Comparison of ENCODE assay signal across 1 cellular context in genomic region chr1:26784023-26784871, GRCh38.
TF ChIP-seq lines count a peak whose summit lies in the region.

No MANE protein-coding gene starts in this region.

TF ChIP-seq in HepG2, 621 proteins besides CTCF, POLR2A, EP300 and RAD21 (continues in another document):
- TF ChIP-seq NFAT5 (CRISPR knock-in tag; IDR thresholded peaks at IDR 0.05) (no peak), FOXK2 (IDR thresholded peaks at IDR 0.05) (peak; percentile 45), ETV6 (CRISPR knock-in tag; conservative IDR thresholded peaks at IDR 0.05) (no peak), ZNF350 (CRISPR knock-in tag; IDR thresholded peaks at IDR 0.05; ENCODE audit: borderline replicate concordance, low read depth) (peak; percentile 96), NAIF1 (CRISPR knock-in tag; IDR thresholded peaks at IDR 0.05; ENCODE audit: borderline replicate concordance) (0 out of 2 replicates have a peak, but pooled peaks have one; percentile 56), ARID4A (CRISPR knock-in tag; IDR thresholded peaks at IDR 0.05; ENCODE audit: borderline replicate concordance) (peak; percentile 67; the same call in 1 of the 2 replicates), ZMYM4 (CRISPR knock-in tag; IDR thresholded peaks at IDR 0.05) (peak; percentile 78; the same call in 1 of the 2 replicates), PATZ1 (CRISPR knock-in tag; IDR thresholded peaks at IDR 0.05) (peak; percentile 84), NR2F1 (CRISPR knock-in tag; IDR thresholded peaks at IDR 0.05) (peak; percentile 93 to 99), RCOR2 (CRISPR knock-in tag; IDR thresholded peaks at IDR 0.05) (peak; percentile 40; the same call in 1 of the 2 replicates), UBTF (CRISPR knock-in tag; IDR thresholded peaks at IDR 0.05) (no peak), ZNF224 (CRISPR knock-in tag; IDR thresholded peaks at IDR 0.05) (no peak), SP4 (CRISPR knock-in tag; IDR thresholded peaks at IDR 0.05) (peak; percentile 58; the same call in 1 of the 2 replicates), SOX5 (CRISPR knock-in tag; IDR thresholded peaks at IDR 0.05; ENCODE audit: borderline replicate concordance) (peak; percentile 86), MTF2 (CRISPR knock-in tag; IDR thresholded peaks at IDR 0.05; ENCODE audit: borderline replicate concordance) (no peak), ZNF761 (CRISPR knock-in tag; conservative IDR thresholded peaks at IDR 0.05) (0 out of 2 replicates have a peak, but pooled peaks have one; percentile 36), ZNF503 (CRISPR knock-in tag; IDR thresholded peaks at IDR 0.05) (peak; percentile 50), NCOA2 (CRISPR knock-in tag; IDR thresholded peaks at IDR 0.05) (peak; percentile 88), DZIP1 (CRISPR knock-in tag; IDR thresholded peaks at IDR 0.05) (no peak), PAXIP1 (CRISPR knock-in tag; conservative IDR thresholded peaks at IDR 0.05) (peak; percentile 98), RAD51 (IDR thresholded peaks at IDR 0.05; ENCODE audit: borderline replicate concordance) (no peak), SNAPC5 (CRISPR knock-in tag; IDR thresholded peaks at IDR 0.05; ENCODE audit: borderline replicate concordance) (no peak), BCLAF1 (IDR thresholded peaks at IDR 0.05) (no peak), NR2C2 (CRISPR knock-in tag; IDR thresholded peaks at IDR 0.05; ENCODE audit: borderline replicate concordance) (peak; percentile 95), ZNF121 (CRISPR knock-in tag; IDR thresholded peaks at IDR 0.05) (no peak), ZNF136 (CRISPR knock-in tag; IDR thresholded peaks at IDR 0.05; ENCODE audit: low read depth) (0 out of 2 replicates have a peak, but pooled peaks have one; percentile 43), ZNF44 (CRISPR knock-in tag; IDR thresholded peaks at IDR 0.05) (no peak)
